In the genomic region with DNA sequence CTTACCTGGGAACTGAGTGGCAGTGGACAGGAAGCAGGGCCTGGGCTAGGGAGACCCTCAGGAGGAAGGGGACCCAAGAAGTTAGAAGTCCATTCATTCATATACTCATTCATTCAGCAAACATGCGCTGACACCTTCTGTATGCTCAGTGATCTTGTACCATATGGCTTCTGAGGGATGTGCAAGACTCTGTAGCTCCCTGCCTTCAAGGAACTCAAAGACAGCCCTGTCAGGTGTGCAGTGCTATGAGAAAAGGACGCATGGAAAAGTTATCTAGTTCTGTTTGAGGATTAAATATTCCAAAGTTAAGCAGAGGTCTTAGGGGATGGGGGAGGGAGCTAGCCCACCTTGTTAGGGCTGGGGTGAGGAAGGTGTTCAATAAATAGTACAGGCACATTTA, we compare ENCODE assay signal across 25 cellular contexts.
"Had no signal": no experiment of that assay in that cellular context is flagged by ENCODE, and none has a peak within 500 bp of the region (broad histone marks: within the 10 kb centered on the region; RNA-seq: fewer than 3 reads in every experiment).

No MANE protein-coding gene starts in this region.

- H3K27ac Mint-ChIP-seq: dendritic cell treated with granulocyte-macrophage colony-stimulating factor and Interleukin-4, amounts not matched to agents 40 ng/mL and 50 ng/mL, for 4 days; natural killer cell; progenitor cell of endocrine pancreas; stimulated activated naive CD8-positive, alpha-beta T cell treated with anti-CD3 and anti-CD28 coated beads, Interleukin-15, amount 100 ng/mL, for 72 hours had no signal

- H3K4me3 ChIP-seq: colonic mucosa, esophagus squamous epithelium, heart right ventricle, lower lobe of right lung, pancreas, right lobe of liver, thyroid gland, vagina had no signal

- H3K4me1 ChIP-seq: colonic mucosa, lower lobe of right lung, pancreas, right lobe of liver, thyroid gland had no signal

- H3K27ac ChIP-seq: colonic mucosa, esophagus squamous epithelium, heart right ventricle, lower lobe of right lung, neutrophil, pancreas, right lobe of liver, thyroid gland, vagina had no signal

- H3K27me3 Mint-ChIP-seq: dendritic cell treated with granulocyte-macrophage colony-stimulating factor and Interleukin-4, amounts not matched to agents 40 ng/mL and 50 ng/mL, for 4 days; progenitor cell of endocrine pancreas; stimulated activated naive CD8-positive, alpha-beta T cell treated with anti-CD3 and anti-CD28 coated beads, Interleukin-15, amount 100 ng/mL, for 72 hours had no signal

- H3K36me3 Mint-ChIP-seq: natural killer cell had no signal

- H3K9me3 Mint-ChIP-seq: dendritic cell treated with granulocyte-macrophage colony-stimulating factor and Interleukin-4, amounts not matched to agents 40 ng/mL and 50 ng/mL, for 4 days; natural killer cell; stimulated activated naive CD8-positive, alpha-beta T cell treated with anti-CD3 and anti-CD28 coated beads, Interleukin-15, amount 100 ng/mL, for 72 hours had no signal

- ATAC-seq: heart right ventricle; left ventricle myocardium superior; lower lobe of right lung; natural killer cell; pancreas; right lobe of liver; stimulated activated naive CD8-positive, alpha-beta T cell treated with anti-CD3 and anti-CD28 coated beads, Interleukin-15, amount 100 ng/mL, for 72 hours had no signal

- DNase-seq: colonic mucosa; effector memory CD4-positive, alpha-beta T cell; erythroblast; esophagus squamous epithelium; foreskin melanocyte; glutamatergic neuron; heart right ventricle; hypothalamus; left ventricle myocardium superior; lower lobe of right lung; natural killer cell; pancreas; right lobe of liver; small intestine; stimulated activated CD4-positive, alpha-beta T cell treated with anti-CD3 and anti-CD28 coated beads, Interleukin-1b, Interleukin-23, amount 100 ng/mL, for 48 hours; stimulated activated CD4-positive, alpha-beta T cell treated with anti-CD3 and anti-CD28 coated beads, Interleukin-4, amount 100 ng/mL, for 1 hour; stimulated activated CD8-positive, alpha-beta memory T cell treated with anti-CD3 and anti-CD28 coated beads, Interleukin-4, amount 100 ng/mL, for 48 hours; stimulated activated naive CD4-positive, alpha-beta T cell; stimulated activated naive CD8-positive, alpha-beta T cell treated with anti-CD3 and anti-CD28 coated beads, Interleukin-15, amount 100 ng/mL, for 72 hours; thyroid gland; trophoblast cell had no signal

- H3K9me3 ChIP-seq: colonic mucosa, esophagus squamous epithelium, heart right ventricle, lower lobe of right lung, neutrophil, pancreas, right lobe of liver, thyroid gland, vagina had no signal

- H3K4me3 Mint-ChIP-seq: dendritic cell treated with granulocyte-macrophage colony-stimulating factor and Interleukin-4, amounts not matched to agents 40 ng/mL and 50 ng/mL, for 4 days; natural killer cell; stimulated activated naive CD8-positive, alpha-beta T cell treated with anti-CD3 and anti-CD28 coated beads, Interleukin-15, amount 100 ng/mL, for 72 hours had no signal

- H3K27me3 ChIP-seq: colonic mucosa, esophagus squamous epithelium, heart right ventricle, neutrophil, pancreas, right lobe of liver, thyroid gland, vagina had no signal
